3 cellular contexts compared by ENCODE assay signal in the genomic region with DNA sequence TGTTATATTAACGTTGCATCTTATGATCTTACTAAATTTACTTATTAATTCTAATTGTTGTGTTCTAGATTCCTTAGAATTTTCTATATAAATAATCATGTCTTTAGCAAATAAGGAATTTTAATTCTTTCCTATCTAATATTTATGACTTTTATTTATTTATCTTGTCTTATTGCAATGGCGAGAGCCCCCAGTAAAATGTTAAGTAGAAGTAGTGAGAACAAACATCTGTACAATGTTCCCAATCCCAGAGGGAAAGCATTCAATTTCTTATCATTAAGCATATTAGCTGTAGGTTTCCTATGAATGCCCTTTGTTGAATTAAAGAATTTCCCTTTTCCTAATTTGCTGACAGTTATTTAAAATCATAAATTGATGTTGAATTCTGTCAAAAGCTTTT.
TF ChIP-seq lines count a peak whose summit lies in the region.

No MANE protein-coding gene starts in this region.

TF ChIP-seq in GM23338, 12 proteins besides CTCF, POLR2A, EP300 and RAD21:
- TF ChIP-seq ZNF331 (CRISPR knock-in tag; IDR thresholded peaks at IDR 0.05; ENCODE audit: low read depth) (0 out of 2 replicates have a peak, but pooled peaks have one; percentile 37), EZH2 (IDR thresholded peaks at IDR 0.05; ENCODE audit: low read depth, unreplicated experiment) (no peak)

TF ChIP-seq in WTC11, 78 proteins besides CTCF, POLR2A, EP300 and RAD21:
- TF ChIP-seq, protein P1, sequence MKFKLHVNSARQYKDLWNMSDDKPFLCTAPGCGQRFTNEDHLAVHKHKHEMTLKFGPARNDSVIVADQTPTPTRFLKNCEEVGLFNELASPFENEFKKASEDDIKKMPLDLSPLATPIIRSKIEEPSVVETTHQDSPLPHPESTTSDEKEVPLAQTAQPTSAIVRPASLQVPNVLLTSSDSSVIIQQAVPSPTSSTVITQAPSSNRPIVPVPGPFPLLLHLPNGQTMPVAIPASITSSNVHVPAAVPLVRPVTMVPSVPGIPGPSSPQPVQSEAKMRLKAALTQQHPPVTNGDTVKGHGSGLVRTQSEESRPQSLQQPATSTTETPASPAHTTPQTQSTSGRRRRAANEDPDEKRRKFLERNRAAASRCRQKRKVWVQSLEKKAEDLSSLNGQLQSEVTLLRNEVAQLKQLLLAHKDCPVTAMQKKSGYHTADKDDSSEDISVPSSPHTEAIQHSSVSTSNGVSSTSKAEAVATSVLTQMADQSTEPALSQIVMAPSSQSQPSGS (CRISPR knock-in tag; IDR thresholded peaks at IDR 0.05; ENCODE audit: borderline replicate concordance, low read depth) = no peak
- TF ChIP-seq GTF2I (CRISPR knock-in tag; conservative IDR thresholded peaks at IDR 0.05) (peak; percentile 83), ZNF396 (CRISPR knock-in tag; IDR thresholded peaks at IDR 0.05; ENCODE audit: borderline replicate concordance) (peak; percentile 33; the same call in 1 of the 2 replicates), ZNF263 (CRISPR knock-in tag; IDR thresholded peaks at IDR 0.05; ENCODE audit: low read depth) (no peak)

TF ChIP-seq in H1, 55 proteins besides CTCF, POLR2A, EP300 and RAD21:
- TF ChIP-seq HDAC2 (IDR thresholded peaks at IDR 0.05; ENCODE audit: borderline replicate concordance in 1 of 2, low read depth in 2 of 2, low read length in 2 of 2) (peak in 1 of 2 experiments; percentile 99; a peak in 2 of 4 replicates), JUN (IDR thresholded peaks at IDR 0.05; ENCODE audit: low read depth, low read length) (no peak), SRF (IDR thresholded peaks at IDR 0.05; ENCODE audit: low read depth, low read length) (no peak), YY1 (IDR thresholded peaks at IDR 0.05; ENCODE audit: low read depth, low read length) (no peak), CREB1 (IDR thresholded peaks at IDR 0.05) (no peak), KDM1A (IDR thresholded peaks at IDR 0.05; ENCODE audit: borderline replicate concordance, low read length) (peak; percentile 97), TEAD4 (IDR thresholded peaks at IDR 0.05; ENCODE audit: low read depth, low read length) (no peak), RNF2 (IDR thresholded peaks at IDR 0.05; ENCODE audit: borderline replicate concordance, low read depth, low read length, missing control alignments, poor library complexity, severe bottlenecking) (no peak), SIN3A (conservative IDR thresholded peaks at IDR 0.05 in 1 of 2, IDR thresholded peaks at IDR 0.05 in 1 of 2; ENCODE audit: low read depth in 1 of 2, low read length in 2 of 2) (no peak), SP1 (IDR thresholded peaks at IDR 0.05; ENCODE audit: low read depth, low read length) (no peak), POLR2AphosphoS5 (IDR thresholded peaks at IDR 0.05; ENCODE audit: low read depth, low read length) (no peak)
- TF ChIP-seq, protein P2, sequence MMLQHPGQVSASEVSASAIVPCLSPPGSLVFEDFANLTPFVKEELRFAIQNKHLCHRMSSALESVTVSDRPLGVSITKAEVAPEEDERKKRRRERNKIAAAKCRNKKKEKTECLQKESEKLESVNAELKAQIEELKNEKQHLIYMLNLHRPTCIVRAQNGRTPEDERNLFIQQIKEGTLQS (IDR thresholded peaks at IDR 0.05; ENCODE audit: insufficient read depth, low read depth, low read length) = no peak
TF ChIP-seq in H1: peak in this region for 2.
